Comparison of ENCODE assay signal across 8 cellular contexts in the genomic region with DNA sequence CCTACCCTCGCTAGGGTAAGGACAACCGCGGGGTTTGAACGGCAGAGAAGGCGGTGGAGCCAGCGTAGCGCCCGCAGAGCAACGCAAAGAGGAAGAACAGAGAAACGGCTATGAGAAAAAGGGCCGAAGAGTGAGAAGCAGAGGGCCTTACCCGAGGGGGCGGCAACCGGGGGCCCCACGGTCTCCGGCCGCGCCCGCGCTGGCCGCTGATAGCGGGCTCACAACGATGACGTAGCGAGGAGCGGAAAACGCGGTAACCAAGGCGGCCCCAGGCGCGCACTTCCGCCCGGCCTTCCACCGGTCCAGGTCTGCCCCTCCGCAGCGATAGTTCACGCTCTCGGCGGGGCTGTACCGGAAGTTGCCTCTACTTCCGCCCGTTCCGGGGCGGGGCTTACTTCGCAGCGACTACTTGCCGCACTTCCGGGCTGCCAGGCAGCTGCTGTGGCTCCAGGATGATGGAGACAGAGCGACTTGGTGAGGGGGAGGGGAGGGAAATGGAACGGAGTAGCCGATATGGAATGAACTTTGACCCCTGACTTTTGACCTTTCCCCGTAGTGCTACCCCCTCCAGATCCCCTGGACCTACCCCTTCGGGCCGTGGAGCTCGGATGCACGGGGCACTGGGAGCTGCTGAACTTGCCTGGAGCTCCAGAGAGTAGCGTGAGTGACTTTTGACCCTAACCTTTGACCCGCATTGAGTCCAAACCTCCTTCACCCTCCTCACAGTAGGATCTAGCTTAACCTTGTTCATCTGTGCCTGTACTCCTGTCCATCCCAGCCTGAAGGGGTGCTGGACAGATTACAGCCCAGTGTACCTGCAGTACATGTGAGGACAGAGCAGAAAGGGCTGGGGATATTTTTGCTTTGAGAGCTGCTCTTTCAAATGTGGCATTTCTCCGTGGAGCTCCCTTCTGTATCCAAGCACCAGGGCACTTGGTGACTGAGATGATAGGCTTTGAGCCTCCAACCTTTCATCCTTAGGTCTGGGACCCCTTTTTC. TPM values are rescaled to one million over a fixed set of nuclear protein-coding genes. Genes with fewer than 3 reads are reported as not detected.
DNase-seq lines count a peak whose midpoint lies in the region; ATAC-seq and TF ChIP-seq lines count a peak whose summit lies in the region.

A gene with protein sequence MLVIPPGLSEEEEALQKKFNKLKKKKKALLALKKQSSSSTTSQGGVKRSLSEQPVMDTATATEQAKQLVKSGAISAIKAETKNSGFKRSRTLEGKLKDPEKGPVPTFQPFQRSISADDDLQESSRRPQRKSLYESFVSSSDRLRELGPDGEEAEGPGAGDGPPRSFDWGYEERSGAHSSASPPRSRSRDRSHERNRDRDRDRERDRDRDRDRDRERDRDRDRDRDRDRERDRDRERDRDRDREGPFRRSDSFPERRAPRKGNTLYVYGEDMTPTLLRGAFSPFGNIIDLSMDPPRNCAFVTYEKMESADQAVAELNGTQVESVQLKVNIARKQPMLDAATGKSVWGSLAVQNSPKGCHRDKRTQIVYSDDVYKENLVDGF (minus strand): TSS at position 231 of the 999 bp plus-strand sequence. CDS start 525 bp downstream, outside the sequence.
A gene (plus strand): TSS at position 435 of the 999 bp plus-strand sequence. CDS start 18 bp downstream, at position 453.

- peak within 1 kb of the TSS; percentile 38 for H3K18ac ChIP-seq in H9 (ENCODE audit: insufficient read length, low read depth, low read length)

- H3K36me3 ChIP-seq in MG63 = peaks cover 23% of the 10 kb centered on the region

- H3K4ac ChIP-seq in H9 (ENCODE audit: low read depth, low read length) = no peak within 1 kb of the TSS

- H4K20me1 ChIP-seq in H9 (ENCODE audit: control insufficient read depth, insufficient read depth, insufficient read length) = no peaks in the 10 kb centered on the region

- H2BK5ac ChIP-seq in H9 (ENCODE audit: insufficient read length, low read length) = no peak within 1 kb of the TSS

- no peak within 1 kb of the TSS for H4K8ac ChIP-seq in H9 (replicated peaks; ENCODE audit: insufficient read length, low read depth, low read length)

- H3K79me1 ChIP-seq in H9 (ENCODE audit: insufficient read depth, low read depth, low read length, poor library complexity, severe bottlenecking) = peaks cover 3% of the 10 kb centered on the region

- H2AFZ ChIP-seq in H9 (ENCODE audit: low read length) = peak within 1 kb of the TSS; percentile 27

- no peak within 1 kb of the TSS for H2BK20ac ChIP-seq in H9 (ENCODE audit: low read depth, low read length, poor library complexity, severe bottlenecking)

- H3K27ac ChIP-seq in H9 (ENCODE audit: insufficient read length, low read depth, low read length) = no peak within 1 kb of the TSS

- peaks cover 18% of the 10 kb centered on the region in 2 experiments for H3K4me1 Mint-ChIP-seq in H9
- H3K4me1 Mint-ChIP-seq in nephron progenitor cell = peaks cover 32% of the 10 kb centered on the region
- H3K4me1 Mint-ChIP-seq in stimulated activated naive CD8-positive, alpha-beta T cell treated with anti-CD3 and anti-CD28 coated beads, Interleukin-15, amount 100 ng/mL, for 72 hours = peaks cover 51% of the 10 kb centered on the region

- no peaks in the 10 kb centered on the region; the same call in 1 of the 2 replicates for H3K27me3 Mint-ChIP-seq in H9 (ENCODE audit: low read depth)
- H3K27me3 Mint-ChIP-seq in nephron progenitor cell (ENCODE audit: low read depth, poor library complexity) = no peaks in the 10 kb centered on the region
- H3K27me3 Mint-ChIP-seq in stimulated activated naive CD8-positive, alpha-beta T cell treated with anti-CD3 and anti-CD28 coated beads, Interleukin-15, amount 100 ng/mL, for 72 hours = no peaks in the 10 kb centered on the region

- peak within 1 kb of the TSS; percentile 95 for H3K4me2 ChIP-seq in H9 (ENCODE audit: insufficient read depth, insufficient read length, low read length)

- H3K36me3 Mint-ChIP-seq in H9 (ENCODE audit: insufficient read depth in 1 of 3, low read depth in 3 of 3) (peaks cover 36 to 82% (median 70%) of the 10 kb centered on the region in 3 experiments), nephron progenitor cell (ENCODE audit: low read depth) (peaks cover 61% of the 10 kb centered on the region)

- H3K4me3 Mint-ChIP-seq in H9 = peak within 1 kb of the TSS; percentile 95 to 99
- H3K4me3 Mint-ChIP-seq in nephron progenitor cell = peak within 1 kb of the TSS; percentile 99
- peak within 1 kb of the TSS; percentile 90 to 98 for H3K4me3 Mint-ChIP-seq in stimulated activated naive CD8-positive, alpha-beta T cell treated with anti-CD3 and anti-CD28 coated beads, Interleukin-15, amount 100 ng/mL, for 72 hours

- H3K27me3 ChIP-seq in H9 (ENCODE audit: insufficient read depth, low read length) (no peaks in the 10 kb centered on the region), MG63 (no peaks in the 10 kb centered on the region)

- peak; percentile 99 for DNase-seq in ELR (ENCODE audit: low read depth)
- DNase-seq in H9 = peak; percentile 99
- DNase-seq in MG63 = peak; percentile 96
- DNase-seq in SHP77 treated with DMSO at 0.1 percent for 48 hours (lab: John Stamatoyannopoulos, UW) = peak; percentile 85
- peak; percentile 100 for DNase-seq in activated effector memory CD4-positive, alpha-beta T cell treated with anti-CD3 and anti-CD28 coated beads, Interleukin-2, amount 50 U/mL, for 16 hours
- DNase-seq in fibroblast of the aortic adventitia (ENCODE audit: low read depth) = peak; percentile 96
- peak; percentile 97 for DNase-seq in nephron progenitor cell
- DNase-seq in stimulated activated naive CD8-positive, alpha-beta T cell treated with anti-CD3 and anti-CD28 coated beads, Interleukin-15, amount 100 ng/mL, for 72 hours = peak; percentile 97 to 99

- peaks cover 3% of the 10 kb centered on the region; the same call in 1 of the 2 replicates for H3K4me1 ChIP-seq in H9 (ENCODE audit: insufficient read depth, low read length)

- no peak for TF ChIP-seq CTCF in H9 (conservative IDR thresholded peaks at IDR 0.05)
- no peak for TF ChIP-seq CTCF in fibroblast of the aortic adventitia (IDR thresholded peaks at IDR 0.05; ENCODE audit: insufficient read depth, low read length)
- no peak for TF ChIP-seq CTCF in nephron progenitor cell (IDR thresholded peaks at IDR 0.05)

- H3T11ph ChIP-seq in H9 (ENCODE audit: low read length) = no peak within 1 kb of the TSS

- no CpG with 5 or more reads among the region's 59 CpGs for WGBS in H9 (ENCODE audit: extremely low coverage, insufficient read length, low lambda C conversion rate)

- H2BK120ac ChIP-seq in H9 (ENCODE audit: low read depth, low read length, poor library complexity, severe bottlenecking) = no peak within 1 kb of the TSS

- H4K5ac ChIP-seq in H9 (ENCODE audit: insufficient read length, low read depth, low read length) = peak within 1 kb of the TSS; percentile 13

- H3K4me3 ChIP-seq in MG63 = peak within 1 kb of the TSS; percentile 97
- peak within 1 kb of the TSS; percentile 100 for H3K4me3 ChIP-seq in fibroblast of the aortic adventitia (ENCODE audit: low read depth, low read length)

- peak within 1 kb of the TSS; percentile 43 for H3K56ac ChIP-seq in H9 (ENCODE audit: insufficient read length, low read depth, low read length)

- peaks cover 7% of the 10 kb centered on the region for H3K79me2 ChIP-seq in H9 (ENCODE audit: insufficient read depth, low read length)

- H3K9me3 Mint-ChIP-seq in H9 = no peaks in the 10 kb centered on the region; a peak in 1 of 5 replicates
- H3K9me3 Mint-ChIP-seq in nephron progenitor cell = no peaks in the 10 kb centered on the region
- H3K9me3 Mint-ChIP-seq in stimulated activated naive CD8-positive, alpha-beta T cell treated with anti-CD3 and anti-CD28 coated beads, Interleukin-15, amount 100 ng/mL, for 72 hours = no peaks in the 10 kb centered on the region

- H3K9ac ChIP-seq in H9 (ENCODE audit: extremely low read depth, insufficient read length, low read length) = peak within 1 kb of the TSS; percentile 95

- H3K27ac Mint-ChIP-seq in H9 = peak within 1 kb of the TSS; percentile 94 to 99 (median 99)
- H3K27ac Mint-ChIP-seq in nephron progenitor cell = peak within 1 kb of the TSS; percentile 95
- peak within 1 kb of the TSS; percentile 96 to 100 for H3K27ac Mint-ChIP-seq in stimulated activated naive CD8-positive, alpha-beta T cell treated with anti-CD3 and anti-CD28 coated beads, Interleukin-15, amount 100 ng/mL, for 72 hours

- H2BK12ac ChIP-seq in H9 (ENCODE audit: insufficient read length, low read depth, low read length) = no peak within 1 kb of the TSS

- H3K14ac ChIP-seq in H9 (ENCODE audit: insufficient read depth, low read length) = peak within 1 kb of the TSS; percentile 72

- H3K9me3 ChIP-seq in H9 (ENCODE audit: control insufficient read depth, low read depth, low read length) (no peaks in the 10 kb centered on the region), MG63 (no peaks in the 10 kb centered on the region)

- no peak within 1 kb of the TSS for H2AK5ac ChIP-seq in H9 (ENCODE audit: insufficient read length, low read length)

- peaks cover 10% of the 10 kb centered on the region for H3K23me2 ChIP-seq in H9 (ENCODE audit: insufficient read length, low read depth, low read length, poor library complexity, severe bottlenecking)

- H2BK15ac ChIP-seq in H9 (ENCODE audit: low read depth, low read length) = no peak within 1 kb of the TSS

- H4K91ac ChIP-seq in H9 (ENCODE audit: insufficient read length, low read depth, low read length) = no peak within 1 kb of the TSS

- H3K23ac ChIP-seq in H9 (ENCODE audit: insufficient read length, low read depth, low read length) = no peak within 1 kb of the TSS

- ATAC-seq in stimulated activated naive CD8-positive, alpha-beta T cell treated with anti-CD3 and anti-CD28 coated beads, Interleukin-15, amount 100 ng/mL, for 72 hours = peak; percentile 99

RNA-seq across cellular contexts. Expression of the first gene that starts in this region (rescaled TPM):
- total RNA-seq in H9 (2021) (90.8 and 91.4 TPM in 2 replicates), fibroblast of the aortic adventitia (ENCODE audit: low replicate concordance) (36.6 and 109 TPM in 2 replicates)
- 111 and 131 TPM in 2 replicates for total RNA-seq in MG63 (2014; rRNA removed; shearing (Covaris generic); ENCODE audit: low replicate concordance)

RNA-seq across cellular contexts. Expression of the second gene that starts in this region (rescaled TPM):
- 78.8 and 86.2 TPM in 2 replicates for total RNA-seq in H9 (2021)
- total RNA-seq in MG63 (2014; rRNA removed; shearing (Covaris generic); ENCODE audit: low replicate concordance) = 22.9 and 25.2 TPM in 2 replicates
- total RNA-seq in fibroblast of the aortic adventitia (ENCODE audit: low replicate concordance) = 30.7 and 42.8 TPM in 2 replicates
